16 cellular contexts compared by ENCODE assay signal in the genomic region with DNA sequence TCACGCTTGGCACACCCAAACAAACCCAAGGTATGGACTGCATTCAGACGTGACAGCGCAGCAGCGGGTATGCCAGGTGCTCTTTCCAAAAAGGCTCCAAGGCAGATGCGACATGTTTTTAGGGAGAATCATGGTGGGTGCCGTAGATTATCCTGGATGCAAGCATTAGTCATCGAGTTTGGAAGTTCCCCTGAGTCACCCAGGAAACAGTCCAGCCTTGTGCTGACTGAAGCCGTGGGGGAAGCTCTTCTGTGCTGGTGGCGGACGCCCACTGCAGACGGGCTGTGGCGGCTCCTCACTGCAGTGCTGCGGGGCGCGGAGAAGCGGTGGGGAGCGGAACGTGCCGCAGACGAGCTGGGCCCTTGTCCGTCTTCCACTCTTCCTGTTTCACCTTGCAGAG. TPM values are rescaled to one million over a fixed set of nuclear protein-coding genes. Genes with fewer than 3 reads are reported as not detected.
DNase-seq lines count a peak whose midpoint lies in the region; ATAC-seq, FAIRE-seq and TF ChIP-seq lines count a peak whose summit lies in the region.
"Had no signal": no experiment of that assay in that cellular context is flagged by ENCODE, and none has a peak within 500 bp of the region (broad histone marks: within the 10 kb centered on the region; RNA-seq: fewer than 3 reads in every experiment).

No MANE protein-coding gene starts in this region.

- CTCF ChIA-PET in endothelial cell of umbilical vein (lab: Charles Lee): interaction anchor here (1.6 to 2.0 kb wide), 2 partner anchors 14 to 16 kb away, joined by 5 to 25 read pairs; partner anchors contain the start of gene MAPK8IP3
- CTCF ChIA-PET in activated CD8-positive, alpha-beta T cell treated with anti-CD3 and anti-CD28 coated beads for 36 hours (lab: Charles Lee): interaction anchor here (1.7 kb wide), 1 partner anchor 14 kb away, joined by 7 read pairs; the partner anchor contains the start of gene MAPK8IP3

- H3K9me3 Mint-ChIP-seq in activated CD8-positive, alpha-beta T cell treated with anti-CD3 and anti-CD28 coated beads for 36 hours: no peaks in the 10 kb centered on the region
- H3K9me3 Mint-ChIP-seq: activated CD4-positive, alpha-beta T cell treated with anti-CD3 and anti-CD28 coated beads, Interleukin-2, amount 10 ng/mL, durations not matched to agents 7 days and 5 days; CD8-positive, alpha-beta T cell; memory B cell had no signal

- POLR2A ChIA-PET in endothelial cell of umbilical vein (lab: Charles Lee): no interaction called here
- POLR2A ChIA-PET in activated CD8-positive, alpha-beta T cell treated with anti-CD3 and anti-CD28 coated beads for 36 hours (lab: Charles Lee): no interaction called here

- H3K36me3 Mint-ChIP-seq in activated CD8-positive, alpha-beta T cell treated with anti-CD3 and anti-CD28 coated beads for 36 hours (ENCODE audit: low read depth): peaks cover 56% of the 10 kb centered on the region

- H3K9me3 ChIP-seq in endothelial cell of umbilical vein (replicated peaks; ENCODE audit: control insufficient read depth, insufficient read depth, low read length): no peaks in the 10 kb centered on the region
- peaks cover 7% of the 10 kb centered on the region for H3K9me3 ChIP-seq in mesodermal cell (ENCODE audit: control insufficient read depth, low read length)
- H3K9me3 ChIP-seq in thyroid gland: no peaks in the 10 kb centered on the region

- H3K27ac Mint-ChIP-seq in activated CD8-positive, alpha-beta T cell treated with anti-CD3 and anti-CD28 coated beads for 36 hours: no peak overlapping the region
- H3K27ac Mint-ChIP-seq: activated CD4-positive, alpha-beta T cell treated with anti-CD3 and anti-CD28 coated beads, Interleukin-2, amount 10 ng/mL, durations not matched to agents 7 days and 5 days; CD8-positive, alpha-beta T cell; memory B cell had no signal

- ATAC-seq in activated CD8-positive, alpha-beta T cell treated with anti-CD3 and anti-CD28 coated beads for 36 hours: no peak
- ATAC-seq: CD8-positive, alpha-beta T cell had no signal

- no peaks in the 10 kb centered on the region for H3K27me3 Mint-ChIP-seq in activated CD8-positive, alpha-beta T cell treated with anti-CD3 and anti-CD28 coated beads for 36 hours
- H3K27me3 Mint-ChIP-seq: activated CD4-positive, alpha-beta T cell treated with anti-CD3 and anti-CD28 coated beads, Interleukin-2, amount 10 ng/mL, durations not matched to agents 7 days and 5 days; memory B cell had no signal

- TF ChIP-seq POLR2A in endothelial cell of umbilical vein (IDR thresholded peaks at IDR 0.05; ENCODE audit: low read depth, low read length) (no peak), thyroid gland (IDR thresholded peaks at IDR 0.05) (no peak)

- H3K9me1 ChIP-seq in endothelial cell of umbilical vein (replicated peaks; ENCODE audit: control insufficient read depth, extremely low read depth, insufficient read depth, low read length): no peaks in the 10 kb centered on the region

- no peak overlapping the region for H3K4me3 Mint-ChIP-seq in activated CD8-positive, alpha-beta T cell treated with anti-CD3 and anti-CD28 coated beads for 36 hours
- H3K4me3 Mint-ChIP-seq: activated CD4-positive, alpha-beta T cell treated with anti-CD3 and anti-CD28 coated beads, Interleukin-2, amount 10 ng/mL, durations not matched to agents 7 days and 5 days; CD8-positive, alpha-beta T cell; memory B cell had no signal

- H2AFZ ChIP-seq in endothelial cell of umbilical vein (ENCODE audit: low read depth, low read length): no peak overlapping the region
- H2AFZ ChIP-seq: parathyroid adenoma had no signal

- intact Hi-C loops in endothelial cell of umbilical vein (cut with micrococcal nuclease) (no loop called here), thyroid gland (cut with DNase I) (no loop called here)
- intact Hi-C loops in activated CD8-positive, alpha-beta T cell treated with anti-CD3 and anti-CD28 coated beads for 36 hours (cut with micrococcal nuclease): no loop called here

- no peak overlapping the region for H3K9ac ChIP-seq in endothelial cell of umbilical vein (replicated peaks; ENCODE audit: extremely low read depth, insufficient read depth, low read length)
- H3K9ac ChIP-seq: parathyroid adenoma had no signal

- peaks cover 5% of the 10 kb centered on the region for H3K4me1 Mint-ChIP-seq in activated CD8-positive, alpha-beta T cell treated with anti-CD3 and anti-CD28 coated beads for 36 hours (ENCODE audit: low read depth)

- DNase-seq in Daoy (ENCODE audit: low read depth) (peak; percentile 72), RCC 7860 (ENCODE audit: low spot score) (peak; percentile 94), endothelial cell of umbilical vein (ENCODE audit: low read depth, low spot score) (no peak), NCI-H128 (lab: John Stamatoyannopoulos, UW; ENCODE audit: unreplicated experiment) (no peak), thyroid gland (no peak)
- DNase-seq in activated CD8-positive, alpha-beta T cell treated with anti-CD3 and anti-CD28 coated beads for 36 hours: no peak
- no peak for DNase-seq in activated CD8-positive, alpha-beta memory T cell treated with anti-CD3 and anti-CD28 coated beads for 24 hours
- DNase-seq: activated CD4-positive, alpha-beta T cell treated with anti-CD3 and anti-CD28 coated beads, Interleukin-2, amount 10 ng/mL, durations not matched to agents 7 days and 5 days; activated naive CD4-positive, alpha-beta T cell treated with Interleukin-2 at 50 U/mL for 16 hours; CD8-positive, alpha-beta T cell; cortex of kidney; NCI-H82; stimulated activated naive CD4-positive, alpha-beta T cell treated with Interleukin-2 at 50 U/mL for 16 hours had no signal

- dilution Hi-C loops in endothelial cell of umbilical vein (cut with MboI; ENCODE audit: extremely low pct_ligation_motif_present, low sequenced_read_pairs): no loop called here

- H4K20me1 ChIP-seq in endothelial cell of umbilical vein (replicated peaks; ENCODE audit: control insufficient read depth, extremely low read depth, insufficient read depth, low read length): peaks cover 4% of the 10 kb centered on the region

- FAIRE-seq in RCC 7860 (lab: Jason Lieb, UNC) (peak; percentile 85), endothelial cell of umbilical vein (lab: Jason Lieb, UNC) (no peak)

- H3K4me3 ChIP-seq in endothelial cell of umbilical vein (replicated peaks in 1 of 3; ENCODE audit: insufficient read depth in 1 of 3, low read depth in 1 of 3, low read length in 3 of 3) (no peak overlapping the region), mesodermal cell (ENCODE audit: extremely low read depth, insufficient read depth, low read length, poor library complexity, severe bottlenecking) (no peak overlapping the region), thyroid gland (replicated peaks in 1 of 3) (no peak overlapping the region)

- no TSS peak for BruUV-seq in endothelial cell of umbilical vein (replicated peaks; lab: Mats Ljungman, UMichigan)

- H3K4me2 ChIP-seq in endothelial cell of umbilical vein (ENCODE audit: insufficient read depth, low read length): no peak overlapping the region

- no peak for TF ChIP-seq CTCF in endothelial cell of umbilical vein (IDR thresholded peaks at IDR 0.05; ENCODE audit: extremely low read depth in 1 of 2, insufficient read depth in 1 of 2, low read depth in 1 of 2, low read length in 2 of 2)
- TF ChIP-seq CTCF in thyroid gland (IDR thresholded peaks at IDR 0.05): no peak
- TF ChIP-seq CTCF in activated CD8-positive, alpha-beta T cell treated with anti-CD3 and anti-CD28 coated beads for 36 hours (IDR thresholded peaks at IDR 0.05): no peak

- peaks cover 64% of the 10 kb centered on the region for H3K79me2 ChIP-seq in endothelial cell of umbilical vein (ENCODE audit: control insufficient read depth, insufficient read depth, low read length)
- H3K79me2 ChIP-seq: parathyroid adenoma had no signal

- H3K36me3 ChIP-seq in endothelial cell of umbilical vein (ENCODE audit: control insufficient read depth in 2 of 2, extremely low read depth in 1 of 2, insufficient read depth in 2 of 2, low read length in 2 of 2): peaks cover 22 to 31% of the 10 kb centered on the region in 2 experiments
- H3K36me3 ChIP-seq in mesodermal cell (ENCODE audit: control insufficient read depth, insufficient read depth, low read length): peaks cover 100% of the 10 kb centered on the region
- peaks cover 17 to 28% of the 10 kb centered on the region in 2 donors for H3K36me3 ChIP-seq in thyroid gland

- H3K27ac ChIP-seq in endothelial cell of umbilical vein (ENCODE audit: insufficient read depth, low read depth, low read length) (no peak overlapping the region), mesodermal cell (ENCODE audit: low read depth, low read length, severe bottlenecking) (peak overlapping the region; percentile 23), thyroid gland (no peak overlapping the region)
- H3K27ac ChIP-seq: parathyroid adenoma had no signal

- WGBS in mesodermal cell (ENCODE audit: insufficient coverage in 2 of 2), 2 experiments: 95% methylated on average over 19 to 21 of the region's 21 CpGs
- 95 to 98% methylated on average over 21 of the region's 21 CpGs for WGBS in thyroid gland, 2 donors

- H3K27me3 ChIP-seq in endothelial cell of umbilical vein (ENCODE audit: control insufficient read depth in 2 of 2, insufficient read depth in 2 of 2, low read length in 2 of 2) (no peaks in the 10 kb centered on the region), thyroid gland (no peaks in the 10 kb centered on the region)

- peaks cover 14% of the 10 kb centered on the region for H3K4me1 ChIP-seq in endothelial cell of umbilical vein (ENCODE audit: control insufficient read depth, extremely low read depth, insufficient read depth, low read length)
- peaks cover 12% of the 10 kb centered on the region for H3K4me1 ChIP-seq in mesodermal cell (ENCODE audit: control insufficient read depth, insufficient read depth, low read length, poor library complexity, severe bottlenecking)
- H3K4me1 ChIP-seq in thyroid gland: no peaks in the 10 kb centered on the region
- H3K4me1 ChIP-seq: parathyroid adenoma had no signal

RNA-seq across cellular contexts. Expression of gene JPT2, which starts 13.9 kb away (rescaled TPM):
- 75.4 and 121 TPM in 2 replicates for total RNA-seq in Daoy (2014; rRNA removed; shearing (Covaris generic))
- total RNA-seq in endothelial cell of umbilical vein: 86.5 and 93.3 TPM in 2 replicates
- 30.4 and 35.8 TPM in 2 replicates for polyA plus RNA-seq in endothelial cell of umbilical vein
- polyA plus RNA-seq in endothelial cell of umbilical vein (2011; cell fraction: cytosol; rRNA removed): 50.7 and 68.0 TPM in 2 replicates
- polyA plus RNA-seq in endothelial cell of umbilical vein (2011; cell fraction: nucleus; rRNA removed): 33.7 and 41.3 TPM in 2 replicates
- polyA plus RNA-seq in endothelial cell of umbilical vein (2012): 60.2 and 62.2 TPM in 2 replicates
- polyA minus RNA-seq in endothelial cell of umbilical vein: 48.3 and 54.0 TPM in 2 replicates
- 35.0 TPM for polyA minus RNA-seq in endothelial cell of umbilical vein (2011; cell fraction: cytosol; rRNA and poly(A)+ RNA removed)
- polyA minus RNA-seq in endothelial cell of umbilical vein (2011; cell fraction: nucleus; rRNA and poly(A)+ RNA removed): 13.1 and 24.5 TPM in 2 replicates
- polyA plus RNA-seq in mesodermal cell (2013, experiment 1 of 2): 106 TPM
- polyA plus RNA-seq in mesodermal cell (2013, experiment 2 of 2): 90.5 TPM
- 10 to 100 TPM; 30.8 to 50.3 (median 44.9) TPM for total RNA-seq in thyroid gland
- 10 to 100 TPM; 61.5 to 62.2 TPM for total RNA-seq in activated CD8-positive, alpha-beta T cell treated with anti-CD3 and anti-CD28 coated beads for 36 hours

RNA-seq across cellular contexts. Expression of gene MAPK8IP3, which starts 14.0 kb away (rescaled TPM):
- total RNA-seq in Daoy (2014; rRNA removed; shearing (Covaris generic)): 8.9 and 17.5 TPM in 2 replicates
- total RNA-seq in endothelial cell of umbilical vein: 92.2 and 95.0 TPM in 2 replicates
- 40.7 and 48.6 TPM in 2 replicates for polyA plus RNA-seq in endothelial cell of umbilical vein
- 6.7 and 14.3 TPM in 2 replicates for polyA plus RNA-seq in endothelial cell of umbilical vein (2011; cell fraction: cytosol; rRNA removed)
- 396 and 440 TPM in 2 replicates for polyA plus RNA-seq in endothelial cell of umbilical vein (2011; cell fraction: nucleus; rRNA removed)
- 41.3 and 78.8 TPM in 2 replicates for polyA plus RNA-seq in endothelial cell of umbilical vein (2012)
- polyA minus RNA-seq in endothelial cell of umbilical vein: 46.6 and 91.8 TPM in 2 replicates
- 6.8 TPM for polyA minus RNA-seq in endothelial cell of umbilical vein (2011; cell fraction: cytosol; rRNA and poly(A)+ RNA removed)
- polyA minus RNA-seq in endothelial cell of umbilical vein (2011; cell fraction: nucleus; rRNA and poly(A)+ RNA removed): 103 and 162 TPM in 2 replicates
- polyA plus RNA-seq in mesodermal cell (2013, experiment 1 of 2): 77.3 TPM
- polyA plus RNA-seq in mesodermal cell (2013, experiment 2 of 2): 50.7 TPM
- total RNA-seq in thyroid gland: 100 to 1,000 TPM in 1 of 4 donors, 10 to 100 TPM in 3; 45.7 to 137 (median 60.4) TPM
- 10 to 100 TPM; 58.4 to 65.1 TPM for total RNA-seq in activated CD8-positive, alpha-beta T cell treated with anti-CD3 and anti-CD28 coated beads for 36 hours

Comparison
In these comparisons a context has a peak if more than half of its experiments do, and no peak if none do; other contexts are left out.
1. DNase-seq: peak in Daoy (single experiment) and RCC 7860 (single experiment); none in endothelial cell of umbilical vein (single experiment), NCI-H128 (single experiment), thyroid gland (0 of 2), activated CD8-positive, alpha-beta T cell treated with anti-CD3 and anti-CD28 coated beads for 36 hours (single experiment) and activated CD8-positive, alpha-beta memory T cell treated with anti-CD3 and anti-CD28 coated beads for 24 hours (single experiment).